ENCODE assay signal across 6 cellular contexts in genomic region chr5:177304392-177305119, GRCh38.
A peak's percentile ranks its signal among the peaks of the same experiment; 100 is the strongest.
DNase-seq lines count a peak whose midpoint lies in the region; ATAC-seq and TF ChIP-seq lines count a peak whose summit lies in the region.

No MANE protein-coding gene starts in this region.

- H3K79me2 ChIP-seq in OCI-LY3 (ENCODE audit: low read length), result peaks cover 31% of the 10 kb centered on the region

- no peak for ATAC-seq in GM18873 (IDR thresholded peaks at IDR 0.05; ENCODE audit: low FRiP score, unreplicated experiment)

- H3K4me2 ChIP-seq in BLaER1 treated with 17β-estradiol and CSF1 and Interleukin-3, amounts not matched to agents 10 nM and 100 nM, result peak overlapping the region; percentile 96 to 100 (median 99)
- peak overlapping the region; percentile 80 for H3K4me2 ChIP-seq in OCI-LY3 (ENCODE audit: low read length)

- H3K36me3 ChIP-seq in BLaER1 treated with 17β-estradiol and CSF1 and Interleukin-3, amounts not matched to agents 10 nM and 100 nM, result peaks cover 31 to 63% (median 47%) of the 10 kb centered on the region in 11 experiments
- H3K36me3 ChIP-seq in OCI-LY3 (replicated peaks; ENCODE audit: low read depth, low read length), result peaks cover 28% of the 10 kb centered on the region
- H3K36me3 ChIP-seq in tibial artery, result peaks cover 0 to 31% (median 22%) of the 10 kb centered on the region in 3 donors

- TF ChIP-seq CTCF in OCI-LY3 (IDR thresholded peaks at IDR 0.05; ENCODE audit: low read depth, low read length) (no peak), fibroblast of pulmonary artery (IDR thresholded peaks at IDR 0.05; ENCODE audit: low read length, missing control alignments) (no peak), tibial artery (IDR thresholded peaks at IDR 0.05) (no peak)

- DNase-seq in fibroblast of pulmonary artery (ENCODE audit: low read depth) (no peak), tibial artery (peak in 1 of 2 donors; percentile 55), posterior cingulate gyrus (no peak)

- H4K20me1 ChIP-seq in BLaER1 treated with 17β-estradiol and CSF1 and Interleukin-3, amounts not matched to agents 10 nM and 100 nM, result peaks cover 0 to 62% (median 15%) of the 10 kb centered on the region in 11 experiments; a peak in 12 of 22 replicates
- H4K20me1 ChIP-seq in OCI-LY3 (ENCODE audit: insufficient read depth, low read length), result peaks cover 23% of the 10 kb centered on the region

- no peaks in the 10 kb centered on the region for H3K9me3 ChIP-seq in BLaER1 treated with 17β-estradiol and CSF1 and Interleukin-3, amounts not matched to agents 10 nM and 100 nM (replicated peaks in 1 of 11)
- no peaks in the 10 kb centered on the region for H3K9me3 ChIP-seq in OCI-LY3 (ENCODE audit: insufficient read depth, low read length)
- H3K9me3 ChIP-seq in tibial artery, result no peaks in the 10 kb centered on the region

- H3K27ac ChIP-seq in BLaER1 treated with 17β-estradiol and CSF1 and Interleukin-3, amounts not matched to agents 10 nM and 100 nM, result peak overlapping the region; percentile 90 to 100 (median 98)
- H3K27ac ChIP-seq in OCI-LY3 (ENCODE audit: low read length) (peak overlapping the region; percentile 56), tibial artery (peak overlapping the region; percentile 81 to 88)

- H3K27me3 ChIP-seq in BLaER1 treated with 17β-estradiol and CSF1 and Interleukin-3, amounts not matched to agents 10 nM and 100 nM, result no peaks in the 10 kb centered on the region
- H3K27me3 ChIP-seq in OCI-LY3 (ENCODE audit: low read depth, low read length) (no peaks in the 10 kb centered on the region), tibial artery (no peaks in the 10 kb centered on the region)

- peak overlapping the region; percentile 87 to 97 (median 92) for H3K4me3 ChIP-seq in BLaER1 treated with 17β-estradiol and CSF1 and Interleukin-3, amounts not matched to agents 10 nM and 100 nM
- H3K4me3 ChIP-seq in OCI-LY3 (ENCODE audit: low read length), result peak overlapping the region; percentile 99
- H3K4me3 ChIP-seq in fibroblast of pulmonary artery (replicated peaks; ENCODE audit: low read depth, low read length), result peak overlapping the region; percentile 94
- peak overlapping the region; percentile 81 to 95 for H3K4me3 ChIP-seq in tibial artery

- peak overlapping the region; percentile 89 to 98 (median 96) for H3K9ac ChIP-seq in BLaER1 treated with 17β-estradiol and CSF1 and Interleukin-3, amounts not matched to agents 10 nM and 100 nM
- peak overlapping the region; percentile 92 for H3K9ac ChIP-seq in OCI-LY3 (ENCODE audit: low read length)

- intact Hi-C loops in tibial artery (cut with DNase I; ENCODE audit: low total_unique reads), result loop anchor here (10.0 kb wide), 1 partner anchor 190 kb away; no protein-coding TSS in a partner anchor
- intact Hi-C loops in posterior cingulate gyrus (cut with DNase I), result loop anchor here (5.0 kb wide), 3 partner anchors 48 to 642 kb away; partner anchors contain the start of genes LMAN2 and NSD1

- peaks cover 69 to 90% (median 74%) of the 10 kb centered on the region in 10 experiments for H3K4me1 ChIP-seq in BLaER1 treated with 17β-estradiol and CSF1 and Interleukin-3, amounts not matched to agents 10 nM and 100 nM
- H3K4me1 ChIP-seq in OCI-LY3 (ENCODE audit: low read length) (peaks cover 48% of the 10 kb centered on the region), tibial artery (peaks cover 0 to 52% (median 33%) of the 10 kb centered on the region in 4 donors)

- H2AFZ ChIP-seq in OCI-LY3 (ENCODE audit: low read depth, low read length), result no peak overlapping the region
